1 cellular context compared by ENCODE assay signal in the genomic region with DNA sequence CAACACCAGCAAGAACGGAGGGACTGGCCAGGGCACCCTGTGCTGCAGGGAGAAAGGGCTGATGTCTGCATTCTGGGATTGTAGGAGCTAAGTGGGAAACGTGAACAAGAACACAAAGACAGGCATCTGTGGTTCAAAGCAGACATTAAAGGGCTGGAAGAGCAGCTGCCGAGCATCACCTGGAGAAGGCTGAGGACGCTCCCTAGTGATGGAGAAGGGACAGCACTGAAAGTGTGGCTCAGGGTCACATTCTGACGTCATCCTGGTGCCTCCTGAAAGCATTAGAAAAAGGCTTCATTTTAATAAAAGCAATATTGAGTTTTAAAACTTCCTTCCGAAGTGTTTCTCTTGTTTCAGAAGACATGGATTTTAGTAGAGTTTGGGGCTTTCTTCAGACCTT.
TF ChIP-seq lines count a peak whose summit lies in the region.

No MANE protein-coding gene starts in this region.

TF ChIP-seq in K562, 482 proteins besides CTCF, POLR2A, EP300 and RAD21 (continued from another document):
- TF ChIP-seq, protein P1, sequence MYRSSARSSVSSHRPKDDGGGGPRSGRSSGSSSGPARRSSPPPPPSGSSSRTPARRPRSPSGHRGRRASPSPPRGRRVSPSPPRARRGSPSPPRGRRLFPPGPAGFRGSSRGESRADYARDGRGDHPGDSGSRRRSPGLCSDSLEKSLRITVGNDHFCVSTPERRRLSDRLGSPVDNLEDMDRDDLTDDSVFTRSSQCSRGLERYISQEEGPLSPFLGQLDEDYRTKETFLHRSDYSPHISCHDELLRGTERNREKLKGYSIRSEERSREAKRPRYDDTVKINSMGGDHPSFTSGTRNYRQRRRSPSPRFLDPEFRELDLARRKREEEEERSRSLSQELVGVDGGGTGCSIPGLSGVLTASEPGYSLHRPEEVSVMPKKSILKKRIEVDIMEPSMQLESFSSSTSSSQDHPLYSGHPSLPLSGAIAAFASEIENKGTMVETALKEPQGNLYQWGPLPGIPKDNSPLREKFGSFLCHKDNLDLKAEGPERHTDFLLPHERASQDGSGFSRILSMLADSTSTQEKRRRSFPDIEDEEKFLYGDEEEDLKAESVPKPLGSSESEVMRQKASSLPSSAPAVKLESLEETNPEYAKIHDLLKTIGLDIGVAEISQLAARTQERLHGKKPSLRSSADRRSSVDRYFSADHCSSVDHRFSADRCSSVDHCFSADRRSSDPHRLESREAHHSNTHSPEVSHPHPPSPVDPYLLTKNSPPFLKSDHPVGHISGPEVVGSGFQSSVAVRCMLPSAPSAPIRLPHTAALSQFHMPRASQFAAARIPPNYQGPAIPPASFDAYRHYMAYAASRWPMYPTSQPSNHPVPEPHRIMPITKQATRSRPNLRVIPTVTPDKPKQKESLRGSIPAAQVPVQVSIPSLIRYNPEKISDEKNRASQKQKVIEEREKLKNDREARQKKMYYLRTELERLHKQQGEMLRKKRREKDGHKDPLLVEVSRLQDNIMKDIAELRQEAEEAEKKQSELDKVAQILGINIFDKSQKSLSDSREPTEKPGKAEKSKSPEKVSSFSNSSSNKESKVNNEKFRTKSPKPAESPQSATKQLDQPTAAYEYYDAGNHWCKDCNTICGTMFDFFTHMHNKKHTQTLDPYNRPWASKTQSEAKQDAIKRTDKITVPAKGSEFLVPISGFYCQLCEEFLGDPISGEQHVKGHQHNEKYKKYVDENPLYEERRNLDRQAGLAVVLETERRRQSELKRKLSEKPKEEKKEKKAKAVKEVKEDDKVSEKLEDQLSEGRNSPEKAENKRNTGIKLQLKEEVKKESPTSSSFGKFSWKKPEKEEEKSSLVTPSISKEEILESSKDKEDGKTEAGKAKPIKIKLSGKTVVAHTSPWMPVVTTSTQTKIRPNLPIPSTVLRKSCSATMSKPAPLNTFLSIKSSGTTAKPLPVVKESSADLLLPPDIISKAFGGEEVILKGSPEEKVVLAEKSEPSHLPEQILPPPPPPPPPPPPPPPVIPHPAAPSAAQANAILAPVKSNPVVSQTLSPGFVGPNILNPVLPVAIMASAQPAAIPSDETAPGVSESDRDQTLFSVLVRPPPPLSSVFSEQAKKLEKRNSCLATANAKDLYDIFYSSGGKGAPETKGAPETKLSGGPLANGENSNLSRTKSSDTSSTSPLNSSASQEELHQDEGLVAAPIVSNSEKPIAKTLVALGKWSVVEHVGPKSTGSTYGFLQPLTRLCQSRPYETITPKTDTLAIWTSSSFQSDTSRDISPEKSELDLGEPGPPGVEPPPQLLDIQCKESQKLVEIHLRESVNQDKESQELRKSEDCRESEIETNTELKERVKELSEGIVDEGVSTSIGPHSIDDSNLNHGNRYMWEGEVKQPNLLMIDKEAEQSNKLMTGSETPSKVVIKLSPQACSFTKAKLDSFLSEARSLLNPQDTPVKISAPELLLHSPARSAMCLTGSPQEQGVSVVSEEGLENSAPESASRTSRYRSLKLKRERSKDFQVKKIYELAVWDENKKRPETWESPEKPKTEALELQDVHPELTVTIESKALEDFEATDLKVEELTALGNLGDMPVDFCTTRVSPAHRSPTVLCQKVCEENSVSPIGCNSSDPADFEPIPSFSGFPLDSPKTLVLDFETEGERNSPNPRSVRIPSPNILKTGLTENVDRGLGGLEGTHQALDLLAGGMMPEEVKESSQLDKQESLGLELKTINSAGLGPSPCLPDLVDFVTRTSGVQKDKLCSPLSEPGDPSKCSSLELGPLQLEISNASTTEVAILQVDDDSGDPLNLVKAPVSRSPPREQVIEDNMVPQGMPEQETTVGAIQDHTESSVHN (IDR thresholded peaks at IDR 0.05; ENCODE audit: borderline replicate concordance in 1 of 2, low read depth in 1 of 2), result no peak
